ENCODE assay signal across 1 cellular context in the genomic region with DNA sequence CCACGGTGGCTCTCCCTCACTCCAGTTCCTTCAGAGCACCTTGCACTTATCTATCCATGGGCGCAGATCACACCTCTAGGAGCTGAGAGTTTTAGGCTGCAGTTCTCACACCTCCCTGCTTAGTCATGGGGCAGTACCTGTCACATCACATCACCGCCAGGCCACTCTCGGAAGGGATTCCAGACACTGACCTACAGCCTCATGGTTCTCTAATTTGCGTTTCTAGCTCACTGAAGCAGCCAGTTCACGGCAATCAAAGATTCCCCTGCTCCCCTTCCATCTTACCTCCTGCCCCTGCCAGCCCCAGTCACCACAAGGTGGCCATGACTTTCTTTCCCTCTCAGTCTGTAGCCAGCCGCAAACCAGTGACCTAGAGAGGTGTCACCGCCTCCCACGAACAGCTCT.
TF ChIP-seq lines count a peak whose summit lies in the region.

No MANE protein-coding gene starts in this region.

TF ChIP-seq in SK-N-SH treated with all-trans-retinoic acid at 6 μM for 48 hours, 23 proteins besides CTCF, POLR2A, EP300 and RAD21 (continued from another document):
- TF ChIP-seq, protein P1, sequence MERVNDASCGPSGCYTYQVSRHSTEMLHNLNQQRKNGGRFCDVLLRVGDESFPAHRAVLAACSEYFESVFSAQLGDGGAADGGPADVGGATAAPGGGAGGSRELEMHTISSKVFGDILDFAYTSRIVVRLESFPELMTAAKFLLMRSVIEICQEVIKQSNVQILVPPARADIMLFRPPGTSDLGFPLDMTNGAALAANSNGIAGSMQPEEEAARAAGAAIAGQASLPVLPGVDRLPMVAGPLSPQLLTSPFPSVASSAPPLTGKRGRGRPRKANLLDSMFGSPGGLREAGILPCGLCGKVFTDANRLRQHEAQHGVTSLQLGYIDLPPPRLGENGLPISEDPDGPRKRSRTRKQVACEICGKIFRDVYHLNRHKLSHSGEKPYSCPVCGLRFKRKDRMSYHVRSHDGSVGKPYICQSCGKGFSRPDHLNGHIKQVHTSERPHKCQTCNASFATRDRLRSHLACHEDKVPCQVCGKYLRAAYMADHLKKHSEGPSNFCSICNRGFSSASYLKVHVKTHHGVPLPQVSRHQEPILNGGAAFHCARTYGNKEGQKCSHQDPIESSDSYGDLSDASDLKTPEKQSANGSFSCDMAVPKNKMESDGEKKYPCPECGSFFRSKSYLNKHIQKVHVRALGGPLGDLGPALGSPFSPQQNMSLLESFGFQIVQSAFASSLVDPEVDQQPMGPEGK (CRISPR knock-in tag; IDR thresholded peaks at IDR 0.05; ENCODE audit: borderline replicate concordance), result no peak
- TF ChIP-seq, protein P2, sequence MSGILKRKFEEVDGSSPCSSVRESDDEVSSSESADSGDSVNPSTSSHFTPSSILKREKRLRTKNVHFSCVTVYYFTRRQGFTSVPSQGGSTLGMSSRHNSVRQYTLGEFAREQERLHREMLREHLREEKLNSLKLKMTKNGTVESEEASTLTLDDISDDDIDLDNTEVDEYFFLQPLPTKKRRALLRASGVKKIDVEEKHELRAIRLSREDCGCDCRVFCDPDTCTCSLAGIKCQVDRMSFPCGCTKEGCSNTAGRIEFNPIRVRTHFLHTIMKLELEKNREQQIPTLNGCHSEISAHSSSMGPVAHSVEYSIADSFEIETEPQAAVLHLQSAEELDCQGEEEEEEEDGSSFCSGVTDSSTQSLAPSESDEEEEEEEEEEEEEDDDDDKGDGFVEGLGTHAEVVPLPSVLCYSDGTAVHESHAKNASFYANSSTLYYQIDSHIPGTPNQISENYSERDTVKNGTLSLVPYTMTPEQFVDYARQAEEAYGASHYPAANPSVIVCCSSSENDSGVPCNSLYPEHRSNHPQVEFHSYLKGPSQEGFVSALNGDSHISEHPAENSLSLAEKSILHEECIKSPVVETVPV (CRISPR knock-in tag; IDR thresholded peaks at IDR 0.05), result no peak
- no peak for TF ChIP-seq TOX (CRISPR knock-in tag; IDR thresholded peaks at IDR 0.05; ENCODE audit: borderline replicate concordance)
- TF ChIP-seq PPARA (CRISPR knock-in tag; IDR thresholded peaks at IDR 0.05; ENCODE audit: borderline replicate concordance), result no peak
- TF ChIP-seq RARB (CRISPR knock-in tag; IDR thresholded peaks at IDR 0.05), result no peak
- TF ChIP-seq ISL1 (CRISPR knock-in tag; IDR thresholded peaks at IDR 0.05), result no peak
- TF ChIP-seq, protein P3, sequence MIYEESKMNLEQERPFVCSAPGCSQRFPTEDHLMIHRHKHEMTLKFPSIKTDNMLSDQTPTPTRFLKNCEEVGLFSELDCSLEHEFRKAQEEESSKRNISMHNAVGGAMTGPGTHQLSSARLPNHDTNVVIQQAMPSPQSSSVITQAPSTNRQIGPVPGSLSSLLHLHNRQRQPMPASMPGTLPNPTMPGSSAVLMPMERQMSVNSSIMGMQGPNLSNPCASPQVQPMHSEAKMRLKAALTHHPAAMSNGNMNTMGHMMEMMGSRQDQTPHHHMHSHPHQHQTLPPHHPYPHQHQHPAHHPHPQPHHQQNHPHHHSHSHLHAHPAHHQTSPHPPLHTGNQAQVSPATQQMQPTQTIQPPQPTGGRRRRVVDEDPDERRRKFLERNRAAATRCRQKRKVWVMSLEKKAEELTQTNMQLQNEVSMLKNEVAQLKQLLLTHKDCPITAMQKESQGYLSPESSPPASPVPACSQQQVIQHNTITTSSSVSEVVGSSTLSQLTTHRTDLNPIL (CRISPR knock-in tag; IDR thresholded peaks at IDR 0.05; ENCODE audit: low read depth), result no peak
- no peak for TF ChIP-seq ARNTL (CRISPR knock-in tag; IDR thresholded peaks at IDR 0.05; ENCODE audit: borderline replicate concordance, low read depth)
- no peak for TF ChIP-seq ZNF8 (CRISPR knock-in tag; IDR thresholded peaks at IDR 0.05)
TF ChIP-seq in SK-N-SH treated with all-trans-retinoic acid at 6 μM for 48 hours: peak in this region for 0.
